ENCODE assay signal across 27 cellular contexts in the genomic region with DNA sequence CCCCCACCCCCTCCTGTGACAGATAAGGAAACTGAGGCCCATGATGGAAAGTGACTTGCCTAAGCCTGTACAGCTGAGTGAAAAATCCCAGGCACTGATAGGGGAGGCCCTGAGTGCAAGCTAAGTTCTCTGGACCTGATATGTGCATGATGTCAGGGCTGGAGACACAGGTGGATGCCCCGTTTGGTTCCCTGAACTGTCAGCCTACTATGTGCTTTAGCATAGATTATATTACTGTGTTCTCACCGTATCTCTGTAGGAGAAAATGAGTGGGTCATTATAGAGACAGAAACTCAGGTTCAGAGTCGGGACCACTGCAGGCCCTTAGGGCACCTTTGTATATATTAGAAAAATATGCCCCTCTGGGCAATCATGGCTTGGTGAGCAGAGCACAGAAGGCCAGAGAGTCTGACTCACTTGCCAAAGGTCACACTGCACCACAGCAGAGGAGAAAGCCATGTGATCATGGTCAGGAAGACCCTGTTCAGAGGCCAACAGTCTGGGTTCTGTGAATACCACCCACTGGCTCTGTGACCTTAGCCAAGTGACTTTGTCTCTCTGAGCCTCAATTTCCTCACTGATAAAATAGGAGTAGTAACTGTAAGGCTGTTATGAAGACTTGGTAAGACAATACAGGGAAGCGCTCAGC.
DNase-seq lines count a peak whose midpoint lies in the region; ATAC-seq and TF ChIP-seq lines count a peak whose summit lies in the region.
"Had no signal": no experiment of that assay in that cellular context is flagged by ENCODE, and none has a peak within 500 bp of the region (broad histone marks: within the 10 kb centered on the region; RNA-seq: fewer than 3 reads in every experiment).

No MANE protein-coding gene starts in this region.

- CTCF ChIA-PET in activated CD4-positive, alpha-beta memory T cell treated with anti-CD3 and anti-CD28 coated beads for 36 hours (lab: Charles Lee): no interaction called here

- ATAC-seq in stimulated activated naive CD8-positive, alpha-beta T cell treated with anti-CD3 and anti-CD28 coated beads, Interleukin-15, Interleukin-2, amounts not matched to agents 100 U/mL and 50 U/mL, for 24 hours: peak; percentile 67
- ATAC-seq in stimulated activated naive CD8-positive, alpha-beta T cell treated with anti-CD3 and anti-CD28 coated beads, Interleukin-15, amount 100 ng/mL, for 72 hours: no peak
- no peak for ATAC-seq in HG03460 (IDR thresholded peaks at IDR 0.05; ENCODE audit: unreplicated experiment)
- ATAC-seq: activated CD4-positive, alpha-beta T cell treated with anti-CD3 and anti-CD28 coated beads for 36 hours; foreskin keratinocyte; heart right ventricle; left cardiac atrium had no signal

- H3K27ac ChIP-seq in coronary artery: no peak overlapping the region
- no peak overlapping the region for H3K27ac ChIP-seq in endodermal cell (ENCODE audit: low read depth, low read length)
- H3K27ac ChIP-seq: BLaER1, cardiac muscle cell, esophagus muscularis mucosa, foreskin keratinocyte, heart right ventricle, sigmoid colon had no signal

- H3K27ac Mint-ChIP-seq in stimulated activated naive CD8-positive, alpha-beta T cell treated with anti-CD3 and anti-CD28 coated beads, Interleukin-15, amount 100 ng/mL, for 72 hours: no peak overlapping the region
- H3K27ac Mint-ChIP-seq in nephron: peak overlapping the region in 2 of 3 experiments; percentile 71 to 78
- H3K27ac Mint-ChIP-seq in endodermal cell: no peak overlapping the region
- H3K27ac Mint-ChIP-seq in activated CD4-positive, alpha-beta memory T cell treated with anti-CD3 and anti-CD28 coated beads for 36 hours: no peak overlapping the region
- H3K27ac Mint-ChIP-seq: activated CD4-positive, alpha-beta T cell treated with anti-CD3 and anti-CD28 coated beads for 36 hours had no signal

- WGBS in endodermal cell (ENCODE audit: insufficient coverage in 1 of 2, insufficient read length in 1 of 2), 2 experiments: 94 to 95% methylated on average over 4 of the region's 4 CpGs

- no peaks in the 10 kb centered on the region for H3K9me3 Mint-ChIP-seq in stimulated activated naive CD8-positive, alpha-beta T cell treated with anti-CD3 and anti-CD28 coated beads, Interleukin-15, amount 100 ng/mL, for 72 hours
- H3K9me3 Mint-ChIP-seq in nephron (no peaks in the 10 kb centered on the region), endodermal cell (no peaks in the 10 kb centered on the region)
- H3K9me3 Mint-ChIP-seq in activated CD4-positive, alpha-beta memory T cell treated with anti-CD3 and anti-CD28 coated beads for 36 hours: no peaks in the 10 kb centered on the region

- POLR2A ChIA-PET in activated CD4-positive, alpha-beta memory T cell treated with anti-CD3 and anti-CD28 coated beads for 36 hours (lab: Charles Lee): no interaction called here

- H3K4me3 Mint-ChIP-seq in stimulated activated naive CD8-positive, alpha-beta T cell treated with anti-CD3 and anti-CD28 coated beads, Interleukin-15, amount 100 ng/mL, for 72 hours: no peak overlapping the region
- H3K4me3 Mint-ChIP-seq in nephron (no peak overlapping the region), endodermal cell (no peak overlapping the region)
- H3K4me3 Mint-ChIP-seq in activated CD4-positive, alpha-beta memory T cell treated with anti-CD3 and anti-CD28 coated beads for 36 hours: no peak overlapping the region
- H3K4me3 Mint-ChIP-seq: activated CD4-positive, alpha-beta T cell treated with anti-CD3 and anti-CD28 coated beads for 36 hours; neural crest cell had no signal

- H3K27me3 ChIP-seq in endodermal cell (ENCODE audit: control insufficient read depth, insufficient read depth, low read length, poor library complexity, severe bottlenecking): no peaks in the 10 kb centered on the region
- H3K27me3 ChIP-seq: BLaER1, cardiac muscle cell had no signal

- DNase-seq in stimulated activated naive CD8-positive, alpha-beta T cell treated with anti-CD3 and anti-CD28 coated beads, Interleukin-15, Interleukin-2, amounts not matched to agents 100 U/mL and 50 U/mL, for 24 hours: no peak
- no peak for DNase-seq in stimulated activated naive CD8-positive, alpha-beta T cell treated with anti-CD3 and anti-CD28 coated beads, Interleukin-15, amount 100 ng/mL, for 72 hours
- DNase-seq in coronary artery (ENCODE audit: low spot score) (peak; percentile 28), SKM-1 treated with dmso at 0.1 percent for 144 hours (lab: John Stamatoyannopoulos, UW; ENCODE audit: unreplicated experiment) (no peak), endodermal cell (no peak)
- DNase-seq in activated CD4-positive, alpha-beta memory T cell treated with anti-CD3 and anti-CD28 coated beads for 36 hours: no peak
- DNase-seq: activated CD4-positive, alpha-beta T cell treated with anti-CD3 and anti-CD28 coated beads for 36 hours; activated naive CD4-positive, alpha-beta T cell treated with anti-CD3 and anti-CD28 coated beads, Interleukin-2, amount 50 U/mL, for 16 hours; cortex of kidney; GDM1; heart right ventricle; KG1; left cardiac atrium; mammary epithelial cell; NCI-H1417 treated with DMSO at 0.1 percent for 48 hours; NCI-H2081 treated with DMSO at 0.1 percent for 48 hours; NCI-H446 treated with DMSO at 0.1 percent for 48 hours; sigmoid colon; stimulated activated CD4-positive, alpha-beta T cell treated with anti-CD3 and anti-CD28 coated beads, Interleukin-15, amount 100 ng/mL, for 24 hours; stimulated activated naive CD4-positive, alpha-beta T cell treated with Interleukin-2 at 50 U/mL for 16 hours had no signal

- H3K4me3 ChIP-seq in coronary artery: no peak overlapping the region
- no peak overlapping the region for H3K4me3 ChIP-seq in endodermal cell (ENCODE audit: low read length)
- H3K4me3 ChIP-seq: BLaER1, cardiac muscle cell, esophagus muscularis mucosa, heart right ventricle, sigmoid colon had no signal

- no peaks in the 10 kb centered on the region for H3K36me3 ChIP-seq in endodermal cell (ENCODE audit: control insufficient read depth, insufficient read depth, low read length)
- H3K36me3 ChIP-seq: BLaER1, cardiac muscle cell, esophagus muscularis mucosa, heart right ventricle, sigmoid colon had no signal

- H3K9ac ChIP-seq in endodermal cell (ENCODE audit: extremely low read depth, low read length, poor library complexity, severe bottlenecking): no peak overlapping the region
- H3K9ac ChIP-seq: BLaER1 had no signal

- peaks cover 4% of the 10 kb centered on the region for H3K4me1 ChIP-seq in endodermal cell (ENCODE audit: control insufficient read depth, insufficient read depth, low read length)
- H3K4me1 ChIP-seq: BLaER1, esophagus muscularis mucosa, foreskin keratinocyte, heart right ventricle, sigmoid colon had no signal

- peaks cover 53% of the 10 kb centered on the region for H3K27me3 Mint-ChIP-seq in stimulated activated naive CD8-positive, alpha-beta T cell treated with anti-CD3 and anti-CD28 coated beads, Interleukin-15, amount 100 ng/mL, for 72 hours
- H3K27me3 Mint-ChIP-seq in nephron (ENCODE audit: low read depth) (peaks cover 13% of the 10 kb centered on the region), endodermal cell (ENCODE audit: insufficient read depth) (peaks cover 2% of the 10 kb centered on the region)
- peaks cover 5% of the 10 kb centered on the region for H3K27me3 Mint-ChIP-seq in activated CD4-positive, alpha-beta memory T cell treated with anti-CD3 and anti-CD28 coated beads for 36 hours

- intact Hi-C loops in activated CD4-positive, alpha-beta memory T cell treated with anti-CD3 and anti-CD28 coated beads for 36 hours (cut with micrococcal nuclease): no loop called here

- H3K9me3 ChIP-seq in endodermal cell (ENCODE audit: control insufficient read depth, low read length): no peaks in the 10 kb centered on the region
- H3K9me3 ChIP-seq: BLaER1, esophagus muscularis mucosa had no signal

- no peaks in the 10 kb centered on the region for H3K4me1 Mint-ChIP-seq in stimulated activated naive CD8-positive, alpha-beta T cell treated with anti-CD3 and anti-CD28 coated beads, Interleukin-15, amount 100 ng/mL, for 72 hours
- H3K4me1 Mint-ChIP-seq in nephron: peaks cover 38% of the 10 kb centered on the region
- no peaks in the 10 kb centered on the region for H3K4me1 Mint-ChIP-seq in endodermal cell
- no peaks in the 10 kb centered on the region for H3K4me1 Mint-ChIP-seq in activated CD4-positive, alpha-beta memory T cell treated with anti-CD3 and anti-CD28 coated beads for 36 hours (ENCODE audit: low read depth)
- H3K4me1 Mint-ChIP-seq: activated CD4-positive, alpha-beta T cell treated with anti-CD3 and anti-CD28 coated beads for 36 hours had no signal

- H3K36me3 Mint-ChIP-seq in nephron (ENCODE audit: low read depth) (no peaks in the 10 kb centered on the region), endodermal cell (ENCODE audit: low read depth) (no peaks in the 10 kb centered on the region)
- H3K36me3 Mint-ChIP-seq in activated CD4-positive, alpha-beta memory T cell treated with anti-CD3 and anti-CD28 coated beads for 36 hours: no peaks in the 10 kb centered on the region

- no peak for TF ChIP-seq CTCF in coronary artery (IDR thresholded peaks at IDR 0.05)
- no peak for TF ChIP-seq CTCF in nephron (IDR thresholded peaks at IDR 0.05; ENCODE audit: unreplicated experiment in 3 of 3)
- no peak for TF ChIP-seq CTCF in endodermal cell (conservative IDR thresholded peaks at IDR 0.05)

Comparison
In these comparisons a context has a peak if more than half of its experiments do, and no peak if none do; other contexts are left out.
1. H3K27ac Mint-ChIP-seq: peak in nephron (2 of 3); none in stimulated activated naive CD8-positive, alpha-beta T cell treated with anti-CD3 and anti-CD28 coated beads, Interleukin-15, amount 100 ng/mL, for 72 hours (0 of 2), endodermal cell (single experiment) and activated CD4-positive, alpha-beta memory T cell treated with anti-CD3 and anti-CD28 coated beads for 36 hours (single experiment).